7 cellular contexts compared by ENCODE assay signal in genomic region chr11:45224766-45225165, GRCh38.
"Had no signal": no experiment of that assay in that cellular context is flagged by ENCODE, and none has a peak within 500 bp of the region (broad histone marks: within the 10 kb centered on the region; RNA-seq: fewer than 3 reads in every experiment).

No MANE protein-coding gene starts in this region.

- H3K9me3 Mint-ChIP-seq: HFFc6 had no signal

- H3K27ac Mint-ChIP-seq: HFFc6 had no signal

- H3K36me3 ChIP-seq: HAP-1 had no signal

- DNase-seq: GM23248, GOT3, H7, HFFc6, IMR-90 had no signal

- H3K4me3 ChIP-seq: GM23248, HAP-1, K562 had no signal

- H3K4me1 ChIP-seq: HAP-1 had no signal

- H3K9me3 ChIP-seq: HAP-1 had no signal

- H3K27ac ChIP-seq: GM23248 had no signal

- H3K4me3 Mint-ChIP-seq: HFFc6 had no signal

- H3K9ac ChIP-seq: GM23248 had no signal
